1 cellular context compared by ENCODE assay signal in genomic region chr19:49968279-49968922, GRCh38.
TF ChIP-seq lines count a peak whose summit lies in the region.

No MANE protein-coding gene starts in this region.

TF ChIP-seq in SK-N-SH, 30 proteins besides CTCF, POLR2A, EP300 and RAD21 (continued from another document):
- TF ChIP-seq REST (IDR thresholded peaks at IDR 0.05; ENCODE audit: low read depth, low read length) = no peak
- no peak for TF ChIP-seq RXRA (IDR thresholded peaks at IDR 0.05; ENCODE audit: borderline replicate concordance, low read depth)
- TF ChIP-seq YY1 (IDR thresholded peaks at IDR 0.05; ENCODE audit: low read depth) = no peak
- no peak for TF ChIP-seq POLR2AphosphoS5 (IDR thresholded peaks at IDR 0.05; ENCODE audit: low read depth, low read length)
TF ChIP-seq in SK-N-SH: peak in this region for 0.
